Comparison of ENCODE assay signal across 8 cellular contexts in genomic region chr7:2405601-2406345, GRCh38. TPM values are rescaled to one million over a fixed set of nuclear protein-coding genes. Genes with fewer than 3 reads are reported as not detected.
DNase-seq lines count a peak whose midpoint lies in the region; ATAC-seq and TF ChIP-seq lines count a peak whose summit lies in the region.

No MANE protein-coding gene starts in this region.

- peaks cover 62% of the 10 kb centered on the region for H3K4me1 Mint-ChIP-seq in activated naive CD8-positive, alpha-beta T cell treated with anti-CD3 and anti-CD28 coated beads for 36 hours

- DNase-seq in OCI-LY7 (ENCODE audit: low spot score) (peak; percentile 64), smooth muscle cell (lab: John Stamatoyannopoulos, UW; ENCODE audit: unreplicated experiment) (no peak), islet precursor cell (no peak), HuH-7 (ENCODE audit: low spot score) (no peak)
- peak; percentile 83 for DNase-seq in activated naive CD8-positive, alpha-beta T cell treated with anti-CD3 and anti-CD28 coated beads for 36 hours
- DNase-seq in stimulated activated CD8-positive, alpha-beta memory T cell treated with anti-CD3 and anti-CD28 coated beads, Interleukin-15, amount 100 ng/mL, for 48 hours (ENCODE audit: low read depth in 2 of 2): peak; percentile 63 to 72

- no peaks in the 10 kb centered on the region for H3K27me3 Mint-ChIP-seq in activated naive CD8-positive, alpha-beta T cell treated with anti-CD3 and anti-CD28 coated beads for 36 hours

- peak overlapping the region; percentile 86 for H3K27ac Mint-ChIP-seq in activated naive CD8-positive, alpha-beta T cell treated with anti-CD3 and anti-CD28 coated beads for 36 hours

- H3K27ac ChIP-seq in OCI-LY7 (ENCODE audit: low read depth, low read length, poor library complexity, severe bottlenecking) (peak overlapping the region; percentile 67), smooth muscle cell (ENCODE audit: low read depth) (no peak overlapping the region)

- no peaks in the 10 kb centered on the region for H3K9me2 ChIP-seq in OCI-LY7 (ENCODE audit: insufficient read depth, low read length)

- no peak overlapping the region for H2AFZ ChIP-seq in OCI-LY7 (ENCODE audit: low read length)
- H2AFZ ChIP-seq in smooth muscle cell (ENCODE audit: low read depth): no peak overlapping the region

- intact Hi-C loops in OCI-LY7 (cut with micrococcal nuclease; ENCODE audit: unreplicated experiment): loop anchor here (1.0 to 10.0 kb wide), 4 partner anchors 20 to 651 kb away; partner anchors contain the start of genes EIF3B and MAD1L1

- TF ChIP-seq CTCF in OCI-LY7 (conservative IDR thresholded peaks at IDR 0.05; ENCODE audit: low read length) (no peak), smooth muscle cell (IDR thresholded peaks at IDR 0.05; ENCODE audit: borderline replicate concordance, insufficient read depth, poor library complexity, severe bottlenecking) (no peak)

- POLR2A ChIA-PET in OCI-LY7 (lab: Charles Lee): interaction anchor here (0.6 to 1.6 kb wide), 6 partner anchors 11 to 36 kb away, joined by 3 to 9 read pairs (median 6); no protein-coding TSS in a partner anchor

- H3K9me3 ChIP-seq in OCI-LY7 (ENCODE audit: low read length): no peaks in the 10 kb centered on the region
- H3K9me3 ChIP-seq in smooth muscle cell (replicated peaks; ENCODE audit: low read depth): no peaks in the 10 kb centered on the region

- H4K20me1 ChIP-seq in OCI-LY7 (ENCODE audit: insufficient read depth, low read length) (0 out of 2 replicates have a peak, but pooled peaks cover 4% of the 10 kb centered on the region), smooth muscle cell (ENCODE audit: low read depth) (peaks cover 21% of the 10 kb centered on the region)

- H3K4me3 Mint-ChIP-seq in activated naive CD8-positive, alpha-beta T cell treated with anti-CD3 and anti-CD28 coated beads for 36 hours: peak overlapping the region; percentile 75

- peak overlapping the region; percentile 64 for H3K4me2 ChIP-seq in OCI-LY7 (ENCODE audit: low read length)
- no peak overlapping the region for H3K4me2 ChIP-seq in smooth muscle cell

- peaks cover 7% of the 10 kb centered on the region for H3K36me3 Mint-ChIP-seq in activated naive CD8-positive, alpha-beta T cell treated with anti-CD3 and anti-CD28 coated beads for 36 hours

- H3K79me2 ChIP-seq in OCI-LY7 (ENCODE audit: insufficient read depth, low read depth, low read length) (no peaks in the 10 kb centered on the region), smooth muscle cell (ENCODE audit: low read depth) (peaks cover 19% of the 10 kb centered on the region)

- BruUV-seq in OCI-LY7 (replicated peaks; lab: Mats Ljungman, UMichigan): no TSS peak

- H3F3A ChIP-seq in smooth muscle cell (ENCODE audit: low read depth): peaks cover 12% of the 10 kb centered on the region

- H3K4me3 ChIP-seq in OCI-LY7 (ENCODE audit: low read depth, low read length, poor library complexity, severe bottlenecking): peak overlapping the region; percentile 47
- H3K4me3 ChIP-seq in smooth muscle cell: no peak overlapping the region

- CTCF ChIA-PET in OCI-LY7 (lab: Charles Lee; ENCODE audit: unreplicated experiment): interaction anchor here (0.8 kb wide), 1 partner anchor 305 kb away, joined by 3 read pairs; no protein-coding TSS in a partner anchor

- no peaks in the 10 kb centered on the region for H3K36me3 ChIP-seq in OCI-LY7 (ENCODE audit: insufficient read depth, low read length)
- H3K36me3 ChIP-seq in smooth muscle cell (ENCODE audit: low read depth): no peaks in the 10 kb centered on the region

- no peak overlapping the region for H3K9ac ChIP-seq in smooth muscle cell (ENCODE audit: low read depth)

- peaks cover 45% of the 10 kb centered on the region for H3K4me1 ChIP-seq in OCI-LY7 (ENCODE audit: insufficient read depth, low read length, poor library complexity, severe bottlenecking)
- no peaks in the 10 kb centered on the region for H3K4me1 ChIP-seq in smooth muscle cell (ENCODE audit: low read depth)

- WGBS in smooth muscle cell (ENCODE audit: low lambda C conversion rate): 92% methylated on average over 21 of the region's 21 CpGs

- H3K27me3 ChIP-seq in smooth muscle cell (ENCODE audit: low read depth): no peaks in the 10 kb centered on the region

- peaks cover 4% of the 10 kb centered on the region for H3K9me3 Mint-ChIP-seq in activated naive CD8-positive, alpha-beta T cell treated with anti-CD3 and anti-CD28 coated beads for 36 hours

- ATAC-seq in GM18517 (IDR thresholded peaks at IDR 0.05; ENCODE audit: unreplicated experiment) (peak; percentile 58), HG02678 (IDR thresholded peaks at IDR 0.05; ENCODE audit: unreplicated experiment) (peak; percentile 45)

RNA-seq across cellular contexts. Expression of gene CHST12, which starts 2.4 kb away (rescaled TPM):
- total RNA-seq in OCI-LY7 (2014; rRNA removed; shearing (Covaris generic)): 3.1 and 3.9 TPM in 2 replicates
- total RNA-seq in OCI-LY7 (2022) (41.2 and 43.4 TPM in 2 replicates), smooth muscle cell (7.5 and 10.1 TPM in 2 replicates)
- total RNA-seq in activated naive CD8-positive, alpha-beta T cell treated with anti-CD3 and anti-CD28 coated beads for 36 hours: 1 to 10 TPM; 3.1 to 3.2 TPM
- 15.0 and 19.7 TPM in 2 replicates for polyA plus RNA-seq in smooth muscle cell

RNA-seq across cellular contexts. Expression of gene EIF3B, which starts 51.1 kb away (rescaled TPM):
- 181 and 241 TPM in 2 replicates for total RNA-seq in OCI-LY7 (2014; rRNA removed; shearing (Covaris generic))
- total RNA-seq in OCI-LY7 (2022) (201 and 225 TPM in 2 replicates), smooth muscle cell (85.8 and 96.1 TPM in 2 replicates)
- 100 to 1,000 TPM; 315 to 319 TPM for total RNA-seq in activated naive CD8-positive, alpha-beta T cell treated with anti-CD3 and anti-CD28 coated beads for 36 hours
- polyA plus RNA-seq in smooth muscle cell: 112 and 146 TPM in 2 replicates

Comparison
In these comparisons a context has a peak if more than half of its experiments do, and no peak if none do; other contexts are left out.
1. DNase-seq: peak in OCI-LY7 (single experiment), activated naive CD8-positive, alpha-beta T cell treated with anti-CD3 and anti-CD28 coated beads for 36 hours (single experiment) and stimulated activated CD8-positive, alpha-beta memory T cell treated with anti-CD3 and anti-CD28 coated beads, Interleukin-15, amount 100 ng/mL, for 48 hours (2 of 2); none in smooth muscle cell (single experiment), islet precursor cell (single experiment) and HuH-7 (single experiment).